Comparison of ENCODE assay signal across 8 cellular contexts in the genomic region with DNA sequence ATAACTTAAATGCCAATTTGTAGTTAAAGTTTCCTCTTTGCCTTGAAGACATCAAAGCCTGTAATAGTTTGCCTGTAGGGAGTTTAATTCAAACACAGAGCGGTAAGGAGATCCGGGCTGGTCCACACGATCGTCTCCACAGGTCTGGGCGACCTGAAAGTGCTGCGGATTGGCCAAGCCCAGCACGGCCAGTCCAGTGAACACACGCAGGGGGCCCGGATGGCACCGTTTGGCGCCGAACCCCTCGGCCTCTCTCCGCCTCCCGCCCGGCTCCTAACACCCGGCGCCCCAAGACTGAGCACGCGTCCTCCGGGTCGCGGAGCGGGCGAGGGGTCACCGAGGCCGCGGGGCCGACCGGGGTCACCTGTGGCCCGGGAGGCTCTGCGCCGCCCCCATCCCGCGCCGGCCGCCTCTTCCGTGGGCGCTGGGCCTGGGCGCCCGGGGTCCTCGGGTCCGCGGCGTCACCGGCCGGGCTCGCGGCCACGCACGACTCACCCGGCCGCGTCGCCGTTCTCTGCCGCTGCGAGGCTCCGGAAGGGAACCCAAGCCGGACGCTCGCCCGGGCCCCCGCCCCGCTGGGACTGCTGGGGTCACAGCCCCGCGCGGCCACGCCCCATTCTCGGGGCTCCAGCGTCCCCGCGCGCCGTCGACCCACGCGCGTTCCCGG. TPM values are rescaled to one million over a fixed set of nuclear protein-coding genes. Genes with fewer than 3 reads are reported as not detected.
DNase-seq lines count a peak whose midpoint lies in the region; ATAC-seq and TF ChIP-seq lines count a peak whose summit lies in the region.

No MANE protein-coding gene starts in this region.

- H3K9ac ChIP-seq in IMR-90 (ENCODE audit: low read depth, low read length), result peak overlapping the region; percentile 36

- 0 out of 2 replicates have a peak overlapping the region, but pooled peaks have one; percentile 10 for H3K14ac ChIP-seq in IMR-90 (replicated peaks; ENCODE audit: low read depth, low read length)

- H3K79me1 ChIP-seq in IMR-90 (ENCODE audit: low read depth in 1 of 2, low read length in 2 of 2), result peaks cover 18 to 62% of the 10 kb centered on the region in 2 experiments; a peak in 3 of 4 replicates

- H3K27me3 Mint-ChIP-seq in CD4-positive, alpha-beta T cell, result peaks cover 26% of the 10 kb centered on the region

- peak overlapping the region; percentile 73 for H3K4me2 ChIP-seq in IMR-90 (ENCODE audit: low read depth, low read length)

- H3K9me1 ChIP-seq in IMR-90 (ENCODE audit: insufficient read depth, low read length), result peaks cover 7% of the 10 kb centered on the region

- H3K4me3 ChIP-seq in IMR-90 (ENCODE audit: insufficient read depth, low read depth, low read length) (peak overlapping the region; percentile 42), choroid plexus epithelial cell (ENCODE audit: low read depth, low read length) (peak overlapping the region; percentile 70)

- no TSS peak for BruUV-seq in IMR-90 (replicated peaks; lab: Mats Ljungman, UMichigan)

- peaks cover 3% of the 10 kb centered on the region; the same call in 1 of the 2 replicates for H3K36me3 ChIP-seq in IMR-90 (ENCODE audit: control insufficient read depth, insufficient read depth, low read length)

- H3K4me1 Mint-ChIP-seq in CD4-positive, alpha-beta T cell (ENCODE audit: low read depth), result peaks cover 23% of the 10 kb centered on the region

- H3K36me3 Mint-ChIP-seq in CD4-positive, alpha-beta T cell (ENCODE audit: low read depth), result no peaks in the 10 kb centered on the region

- peak overlapping the region; percentile 86 for H2AFZ ChIP-seq in IMR-90 (replicated peaks; ENCODE audit: low read length, poor library complexity)

- H3K27me3 ChIP-seq in CD4-positive, alpha-beta T cell (ENCODE audit: control insufficient read depth, insufficient read depth, low read length), result no peaks in the 10 kb centered on the region
- H3K27me3 ChIP-seq in IMR-90 (ENCODE audit: control insufficient read depth, insufficient read depth, low read length) (no peaks in the 10 kb centered on the region), layer of hippocampus (ENCODE audit: control insufficient read depth, insufficient read depth, low read length) (no peaks in the 10 kb centered on the region)

- H3K27ac ChIP-seq in CD4-positive, alpha-beta T cell (ENCODE audit: low read depth, low read length), result no peak overlapping the region
- H3K27ac ChIP-seq in IMR-90 (ENCODE audit: insufficient read depth, low read length) (peak overlapping the region; percentile 78), layer of hippocampus (ENCODE audit: low read depth, low read length) (peak overlapping the region; percentile 95)

- WGBS in IMR-90 (ENCODE audit: extremely low coverage in 2 of 2, insufficient read length in 1 of 2), 2 experiments, result 0% methylated on average over 44 of the region's 80 CpGs; no CpG with 5 or more reads in 1 of the 2 experiments

- dilution Hi-C loops in IMR-90 (cut with HindIII; ENCODE audit: low sequenced_read_pairs, unreplicated experiment), result no loop called here

- TF ChIP-seq CTCF in CD4-positive, alpha-beta T cell (IDR thresholded peaks at IDR 0.05), result no peak
- TF ChIP-seq CTCF in IMR-90 (conservative IDR thresholded peaks at IDR 0.05; ENCODE audit: low read depth, low read length) (no peak), choroid plexus epithelial cell (conservative IDR thresholded peaks at IDR 0.05; ENCODE audit: low read depth, low read length) (no peak)

- in situ Hi-C loops in IMR-90 (cut with MboI; ENCODE audit: low sequenced_read_pairs), result no loop called here

- peak in 6 of 10 experiments; percentile 30 to 58 (median 45) for DNase-seq in CD4-positive, alpha-beta T cell
- DNase-seq in IMR-90, result peak; percentile 49
- peak; percentile 64 for DNase-seq in activated CD4-positive, CD25-positive, alpha-beta regulatory T cell treated with anti-CD3 and anti-CD28 coated beads, Interleukin-2, amount 50 U/mL, for 72 hours
- peak; percentile 69 for DNase-seq in choroid plexus epithelial cell (ENCODE audit: low read depth)
- peak; percentile 16 to 43 for DNase-seq in stimulated activated CD4-positive, alpha-beta T cell treated with anti-CD3 and anti-CD28 coated beads, Interleukin-12 subunit alpha, Interleukin-12 subunit beta, amount 100 ng/mL, for 24 hours (ENCODE audit: low read depth in 2 of 2)
- no peak for DNase-seq in amniotic stem cell (lab: John Stamatoyannopoulos, UW)
- DNase-seq in SKM-1 treated with dmso at 0.1 percent for 144 hours (lab: John Stamatoyannopoulos, UW; ENCODE audit: unreplicated experiment), result no peak

- TF ChIP-seq RAD21 in IMR-90 (IDR thresholded peaks at IDR 0.05; ENCODE audit: low read length), result no peak

- peak overlapping the region; percentile 50; the same call in 1 of the 2 replicates for H4K5ac ChIP-seq in IMR-90 (ENCODE audit: low read depth, low read length)

- peak overlapping the region; percentile 43 for H4K91ac ChIP-seq in IMR-90 (ENCODE audit: insufficient read depth, low read depth, low read length)

- no peak overlapping the region for H3K18ac ChIP-seq in IMR-90 (ENCODE audit: low read depth, low read length)

- 0 out of 2 replicates have a peak overlapping the region, but pooled peaks have one; percentile 3 for H2AK5ac ChIP-seq in IMR-90 (ENCODE audit: low read depth, low read length)

- peak overlapping the region; percentile 69 for H3K23ac ChIP-seq in IMR-90 (ENCODE audit: low read depth, low read length)

- H3K4ac ChIP-seq in IMR-90 (ENCODE audit: low read depth, low read length), result peak overlapping the region; percentile 38

- H3K4me1 ChIP-seq in IMR-90 (ENCODE audit: control insufficient read depth, insufficient read depth, low read length), result peaks cover 3% of the 10 kb centered on the region; the same call in 1 of the 2 replicates

- no peak overlapping the region for H2BK120ac ChIP-seq in IMR-90 (ENCODE audit: low read depth, low read length)

- no peak overlapping the region for H2BK20ac ChIP-seq in IMR-90 (ENCODE audit: low read depth, low read length)

- peak overlapping the region; percentile 51 for H2BK5ac ChIP-seq in IMR-90 (ENCODE audit: low read depth, low read length, poor library complexity, severe bottlenecking)

- CTCF ChIA-PET in CD4-positive, alpha-beta T cell (lab: Charles Lee), result interaction anchor here (1.2 to 1.6 kb wide), 3 partner anchors 10 to 18 kb away, joined by 3 to 6 read pairs (median 3); no protein-coding TSS in a partner anchor
- CTCF ChIA-PET in IMR-90 (lab: Yijun Ruan, JAX), result no interaction called here

- H3K9me3 ChIP-seq in CD4-positive, alpha-beta T cell (ENCODE audit: control insufficient read depth, low read length), result no peaks in the 10 kb centered on the region
- no peaks in the 10 kb centered on the region for H3K9me3 ChIP-seq in IMR-90 (ENCODE audit: control insufficient read depth, insufficient read depth, low read length)

- peak overlapping the region; percentile 84 for H3K27ac Mint-ChIP-seq in CD4-positive, alpha-beta T cell

- no peaks in the 10 kb centered on the region for H3K9me3 Mint-ChIP-seq in CD4-positive, alpha-beta T cell

- H3K56ac ChIP-seq in IMR-90 (ENCODE audit: extremely low read depth, insufficient read depth, low read length), result peak overlapping the region; percentile 20; the same call in 1 of the 2 replicates

- no peak for TF ChIP-seq POLR2A in IMR-90 (IDR thresholded peaks at IDR 0.05; ENCODE audit: low read depth, low read length)

- H2AK9ac ChIP-seq in IMR-90 (replicated peaks; ENCODE audit: low read depth, low read length, poor library complexity), result peak overlapping the region; percentile 83

- peak; percentile 60 for ATAC-seq in CD4-positive, alpha-beta T cell (ENCODE audit: poor library complexity)
- peak; percentile 82 for ATAC-seq in IMR-90 (ENCODE audit: low read depth)

- H4K20me1 ChIP-seq in IMR-90 (ENCODE audit: insufficient read depth, low read length), result peaks cover 20% of the 10 kb centered on the region; the same call in 1 of the 2 replicates

- peak overlapping the region; percentile 93 for H3K4me3 Mint-ChIP-seq in CD4-positive, alpha-beta T cell

- peak overlapping the region; percentile 36 to 86; a peak in 2 of 4 replicates for H4K8ac ChIP-seq in IMR-90 (ENCODE audit: low read depth in 2 of 2, low read length in 2 of 2)

- no peak overlapping the region for H2BK15ac ChIP-seq in IMR-90 (ENCODE audit: low read depth, low read length)

- POLR2A ChIA-PET in CD4-positive, alpha-beta T cell (lab: Charles Lee), result interaction anchor here (1.1 to 1.6 kb wide), 5 partner anchors 19 to 38 kb away, joined by 3 to 30 read pairs (median 6); no protein-coding TSS in a partner anchor
- POLR2A ChIA-PET in IMR-90 (lab: Charles Lee; ENCODE audit: unreplicated experiment), result interaction anchor here (1.2 kb wide), 1 partner anchor 16 kb away, joined by 4 read pairs; no protein-coding TSS in a partner anchor

- intact Hi-C loops in CD4-positive, alpha-beta T cell (cut with DNase I, micrococcal nuclease), result no loop called here
- intact Hi-C loops in IMR-90 (cut with micrococcal nuclease), result loop anchor here (1.0 to 2.0 kb wide), 3 partner anchors 11 to 18 kb away; no protein-coding TSS in a partner anchor

TF ChIP-seq in IMR-90, 13 proteins besides CTCF, POLR2A, EP300 and RAD21:
- TF ChIP-seq RFX5 (IDR thresholded peaks at IDR 0.05; ENCODE audit: low read depth, low read length) (no peak), MAZ (IDR thresholded peaks at IDR 0.05; ENCODE audit: borderline replicate concordance, low read depth, low read length) (peak; percentile 51; the same call in 1 of the 2 replicates)

RNA-seq across cellular contexts. Expression of gene SERPINB6, which starts 0.5 kb away (rescaled TPM):
- 10 to 100 TPM; 11.0 to 11.9 TPM for total RNA-seq in CD4-positive, alpha-beta T cell
- total RNA-seq in IMR-90 (2012; rRNA removed), result 37.1 and 60.3 TPM in 2 replicates
- 78.7 and 91.1 TPM in 2 replicates for polyA plus RNA-seq in IMR-90 (2012; rRNA removed)
- polyA plus RNA-seq in IMR-90 (2012; cell fraction: cytosol; rRNA removed), result 74.7 and 123 TPM in 2 replicates
- polyA plus RNA-seq in IMR-90 (2012; cell fraction: nucleus; rRNA removed; ENCODE audit: low replicate concordance), result 93.6 and 162 TPM in 2 replicates

RNA-seq across cellular contexts. Expression of gene NQO2, which starts 28.8 kb away (rescaled TPM):
- 1 to 10 TPM; 6.7 to 7.7 TPM for total RNA-seq in CD4-positive, alpha-beta T cell
- total RNA-seq in IMR-90 (2012; rRNA removed), result 59.4 and 72.1 TPM in 2 replicates
- 41.9 and 42.5 TPM in 2 replicates for polyA plus RNA-seq in IMR-90 (2012; rRNA removed)
- 31.1 and 51.6 TPM in 2 replicates for polyA plus RNA-seq in IMR-90 (2012; cell fraction: cytosol; rRNA removed)
- 13.5 and 24.4 TPM in 2 replicates for polyA plus RNA-seq in IMR-90 (2012; cell fraction: nucleus; rRNA removed; ENCODE audit: low replicate concordance)

Comparison
In these comparisons a context has a peak if more than half of its experiments do, and no peak if none do; other contexts are left out.
1. DNase-seq: peak in CD4-positive, alpha-beta T cell (6 of 10), IMR-90 (single experiment), activated CD4-positive, CD25-positive, alpha-beta regulatory T cell treated with anti-CD3 and anti-CD28 coated beads, Interleukin-2, amount 50 U/mL, for 72 hours (single experiment), choroid plexus epithelial cell (single experiment) and stimulated activated CD4-positive, alpha-beta T cell treated with anti-CD3 and anti-CD28 coated beads, Interleukin-12 subunit alpha, Interleukin-12 subunit beta, amount 100 ng/mL, for 24 hours (2 of 2); none in amniotic stem cell (single experiment) and SKM-1 treated with dmso at 0.1 percent for 144 hours (single experiment).